In the genomic region with DNA sequence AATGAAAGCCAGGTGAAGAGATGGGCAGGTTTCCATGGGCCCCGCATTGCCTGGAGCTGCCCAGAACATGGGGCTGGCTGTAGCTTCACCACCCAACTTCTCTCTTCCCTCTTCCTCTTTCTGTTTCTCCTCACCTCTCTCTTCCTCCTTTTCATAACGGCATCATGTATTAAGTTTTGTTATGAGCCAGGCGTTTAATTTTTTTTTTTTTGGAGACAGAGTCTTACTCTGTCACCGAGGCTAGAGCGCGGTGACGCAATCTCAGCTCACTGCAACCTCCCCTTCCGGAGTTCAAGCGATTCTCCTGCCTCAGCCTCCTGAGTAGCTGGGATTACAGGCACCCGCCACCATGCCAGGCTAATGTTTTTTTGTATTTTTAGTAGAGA, we compare ENCODE assay signal across 12 cellular contexts. TPM values are rescaled to one million over a fixed set of nuclear protein-coding genes. Genes with fewer than 3 reads are reported as not detected.
DNase-seq lines count a peak whose midpoint lies in the region; ATAC-seq, FAIRE-seq and TF ChIP-seq lines count a peak whose summit lies in the region.
"Had no signal": no experiment of that assay in that cellular context is flagged by ENCODE, and none has a peak within 500 bp of the region (broad histone marks: within the 10 kb centered on the region; RNA-seq: fewer than 3 reads in every experiment).

No MANE protein-coding gene starts in this region.

- RAD21 ChIA-PET in GM12878 (lab: Charles Lee; ENCODE audit: unreplicated experiment): interaction anchor here (1.1 to 2.6 kb wide), 21 partner anchors 8 to 201 kb away, joined by 3 to 22 read pairs (median 12); a partner anchor contains a TSS

- peaks cover 8% of the 10 kb centered on the region for H3K27me3 Mint-ChIP-seq in HFFc6 (ENCODE audit: insufficient read depth)
- H3K27me3 Mint-ChIP-seq in activated CD4-positive, alpha-beta T cell treated with anti-CD3 and anti-CD28 coated beads, Interleukin-2, amount 10 ng/mL, durations not matched to agents 24 days and 14 days: peaks cover 4% of the 10 kb centered on the region

- H3K4me3 ChIP-seq in right atrium auricular region: no peak overlapping the region
- H3K4me3 ChIP-seq in GM12878: no peak overlapping the region
- H3K4me3 ChIP-seq: gastrocnemius medialis had no signal

- H3K27me3 ChIP-seq in right atrium auricular region (no peaks in the 10 kb centered on the region), GM12878 (replicated peaks in 1 of 2; ENCODE audit: control insufficient read depth in 2 of 2, insufficient read depth in 2 of 2, low read length in 1 of 2) (no peaks in the 10 kb centered on the region)
- H3K27me3 ChIP-seq: gastrocnemius medialis had no signal

- peaks cover 37% of the 10 kb centered on the region for H3K4me1 Mint-ChIP-seq in HFFc6 (ENCODE audit: low read depth)
- peaks cover 17% of the 10 kb centered on the region for H3K4me1 Mint-ChIP-seq in activated CD4-positive, alpha-beta T cell treated with anti-CD3 and anti-CD28 coated beads, Interleukin-2, amount 10 ng/mL, durations not matched to agents 24 days and 14 days

- no peaks in the 10 kb centered on the region for H3K36me3 Mint-ChIP-seq in HFFc6 (ENCODE audit: low read depth)
- no peaks in the 10 kb centered on the region for H3K36me3 Mint-ChIP-seq in activated CD4-positive, alpha-beta T cell treated with anti-CD3 and anti-CD28 coated beads, Interleukin-2, amount 10 ng/mL, durations not matched to agents 24 days and 14 days (ENCODE audit: low read depth)

- BruUV-seq in GM12878 (replicated peaks; lab: Mats Ljungman, UMichigan): no TSS peak

- H3K4me2 ChIP-seq in GM12878 (ENCODE audit: control insufficient read depth, insufficient read depth): peak overlapping the region; percentile 39

- no peak overlapping the region for H3K4me3 Mint-ChIP-seq in HFFc6
- no peak overlapping the region for H3K4me3 Mint-ChIP-seq in activated CD4-positive, alpha-beta T cell treated with anti-CD3 and anti-CD28 coated beads, Interleukin-2, amount 10 ng/mL, durations not matched to agents 24 days and 14 days
- H3K4me3 Mint-ChIP-seq: activated CD8-positive, alpha-beta T cell treated with anti-CD3 and anti-CD28 coated beads for 36 hours; nephron had no signal

- H3K9me3 ChIP-seq in right atrium auricular region (no peaks in the 10 kb centered on the region), GM12878 (replicated peaks; ENCODE audit: control insufficient read depth, insufficient read depth, low read length) (no peaks in the 10 kb centered on the region)
- H3K9me3 ChIP-seq: gastrocnemius medialis had no signal

- TF ChIP-seq CTCF in right atrium auricular region (IDR thresholded peaks at IDR 0.05) (no peak), GM12878 (IDR thresholded peaks at IDR 0.05 in 2 of 3, conservative IDR thresholded peaks at IDR 0.05 in 1 of 3; ENCODE audit: control insufficient read depth in 2 of 3, extremely low read depth in 1 of 3, insufficient read depth in 1 of 3, low read depth in 3 of 3, low read length in 3 of 3) (no peak), HFFc6 (IDR thresholded peaks at IDR 0.05) (no peak)

- POLR2A ChIA-PET in GM12878 (lab: Charles Lee): interaction anchor here (0.6 to 2.1 kb wide), 11 partner anchors 17 to 799 kb away, joined by 3 to 8 read pairs (median 3); a partner anchor contains a TSS

- H3K36me3 ChIP-seq in right atrium auricular region (no peaks in the 10 kb centered on the region), GM12878 (ENCODE audit: control insufficient read depth in 2 of 2, insufficient read depth in 2 of 2, low read length in 1 of 2) (no peaks in the 10 kb centered on the region)
- H3K36me3 ChIP-seq: gastrocnemius medialis had no signal

- intact Hi-C loops in Right ventricle myocardium inferior (cut with DNase I) (loop anchor here (5.0 kb wide), 1 partner anchor 60 kb away; a partner anchor contains a TSS), GM12878 (cut with micrococcal nuclease; ENCODE audit: unreplicated experiment) (no loop called here)
- intact Hi-C loops in activated CD4-positive, alpha-beta T cell treated with anti-CD3 and anti-CD28 coated beads, Interleukin-2, amount 10 ng/mL, durations not matched to agents 24 days and 14 days (cut with micrococcal nuclease): loop anchor here (5.0 kb wide), 1 partner anchor 40 kb away; no protein-coding TSS in a partner anchor

- H3K27ac ChIP-seq in right atrium auricular region: no peak overlapping the region
- peak overlapping the region; percentile 52 for H3K27ac ChIP-seq in GM12878 (ENCODE audit: control insufficient read depth, insufficient read depth)
- H3K27ac ChIP-seq: gastrocnemius medialis had no signal

- no peak overlapping the region for H3K9ac ChIP-seq in GM12878 (ENCODE audit: control insufficient read depth, insufficient read depth, low read length)

- no peak for TF ChIP-seq EP300 in GM12878 (IDR thresholded peaks at IDR 0.05; ENCODE audit: borderline replicate concordance in 1 of 2, control insufficient read depth in 1 of 2, low read depth in 2 of 2, low read length in 2 of 2)

- TF ChIP-seq POLR2A in GM12878 (IDR thresholded peaks at IDR 0.05; ENCODE audit: low read depth, low read length): no peak

- no peaks in the 10 kb centered on the region for H3K79me2 ChIP-seq in GM12878 (ENCODE audit: control insufficient read depth, insufficient read depth, low read length)

- H3K27ac Mint-ChIP-seq in HFFc6: no peak overlapping the region
- no peak overlapping the region for H3K27ac Mint-ChIP-seq in activated CD4-positive, alpha-beta T cell treated with anti-CD3 and anti-CD28 coated beads, Interleukin-2, amount 10 ng/mL, durations not matched to agents 24 days and 14 days
- H3K27ac Mint-ChIP-seq: activated CD8-positive, alpha-beta T cell treated with anti-CD3 and anti-CD28 coated beads for 36 hours had no signal

- H4K20me1 ChIP-seq in GM12878 (ENCODE audit: control insufficient read depth, insufficient read depth): no peaks in the 10 kb centered on the region

- H3K9me3 Mint-ChIP-seq in HFFc6: no peaks in the 10 kb centered on the region
- no peaks in the 10 kb centered on the region for H3K9me3 Mint-ChIP-seq in activated CD4-positive, alpha-beta T cell treated with anti-CD3 and anti-CD28 coated beads, Interleukin-2, amount 10 ng/mL, durations not matched to agents 24 days and 14 days
- H3K9me3 Mint-ChIP-seq: activated CD8-positive, alpha-beta T cell treated with anti-CD3 and anti-CD28 coated beads for 36 hours; nephron had no signal

- no peak for FAIRE-seq in GM12878 (lab: Jason Lieb, UNC)
- FAIRE-seq: bronchial epithelial cell had no signal

- DNase-seq in Right ventricle myocardium inferior (ENCODE audit: missing footprints) (peak; percentile 91), right atrium auricular region (ENCODE audit: low spot score) (no peak), GM12878 (ENCODE audit: low read depth, low spot score) (no peak), GM19240 (ENCODE audit: insufficient read length, low spot score) (no peak), HFFc6 (no peak), H4 (ENCODE audit: low spot score) (no peak)
- DNase-seq in activated CD4-positive, alpha-beta T cell treated with anti-CD3 and anti-CD28 coated beads, Interleukin-2, amount 10 ng/mL, durations not matched to agents 24 days and 14 days: no peak
- DNase-seq: activated CD8-positive, alpha-beta T cell treated with anti-CD3 and anti-CD28 coated beads for 36 hours had no signal

- peak; percentile 41 for ATAC-seq in Right ventricle myocardium inferior
- peak; percentile 39 for ATAC-seq in HG03558 (IDR thresholded peaks at IDR 0.05; ENCODE audit: extremely low read depth, unreplicated experiment)
- ATAC-seq in GM12878: peak; percentile 76
- ATAC-seq: activated CD8-positive, alpha-beta T cell treated with anti-CD3 and anti-CD28 coated beads for 36 hours had no signal

- SMC1A ChIA-PET in GM12878 (lab: Charles Lee; ENCODE audit: uncharacterized antibody, unreplicated experiment): interaction anchor here (0.9 to 4.5 kb wide), 37 partner anchors 8 to 234 kb away, joined by 3 to 84 read pairs (median 5); a partner anchor contains a TSS

- CTCF ChIA-PET in GM12878 (lab: Yijun Ruan, JAX): interaction anchor here (0.6 to 6.0 kb wide), 46 partner anchors 9 to 1475 kb away, joined by 3 to 142 read pairs (median 6); a partner anchor contains a TSS

- 15% methylated on average over 10 of the region's 10 CpGs for WGBS in GM12878 (ENCODE audit: insufficient coverage, insufficient replicate concordance, low lambda C conversion rate, missing lambda C conversion rate)

- in situ Hi-C loops in GM12878 (cut with MboI): no loop called here

- peak overlapping the region; percentile 56 for H2AFZ ChIP-seq in GM12878 (ENCODE audit: control insufficient read depth, low read depth, low read length)

- TF ChIP-seq RAD21 in GM12878 (IDR thresholded peaks at IDR 0.05; ENCODE audit: insufficient read depth, low read depth, low read length): no peak

- H3K4me1 ChIP-seq in right atrium auricular region (peaks cover 0 to 9% of the 10 kb centered on the region in 2 donors), GM12878 (ENCODE audit: control insufficient read depth, insufficient read depth, low read length) (peaks cover 24% of the 10 kb centered on the region)

RNA-seq across cellular contexts. Expression of a gene that starts 13.0 kb away (rescaled TPM):
- total RNA-seq in Right ventricle myocardium inferior (not detected), right atrium auricular region (not detected), GM12878 (2014; rRNA removed) (not detected in 2 replicates), GM12878 (2014; rRNA removed; fragmentation: Illumina TruSeq; extraction: Trizol) (not detected in 2 replicates), GM12878 (2021) (not detected in 2 replicates)
- not detected in 2 replicates for total RNA-seq in GM12878 (2013; cell fraction: nucleolus; rRNA removed)
- not detected for polyA plus RNA-seq in GM12878 (2011; ENCODE audit: low read depth)
- polyA plus RNA-seq in GM12878 (2011; rRNA removed) (not detected in 2 replicates), GM12878 (2014; fragmentation: Illumina TruSeq; extraction: Trizol) (not detected in 2 replicates), GM12878 (2014; fragmentation: Nextera tagmentation; extraction: Ambion mirVana) (not detected), GM12878 (2014; rRNA removed) (not detected in 2 replicates), GM12878 (2016; fragmentation: Nextera tagmentation; extraction: Ambion mirVana) (not detected)
- not detected in 2 replicates for polyA plus RNA-seq in GM12878 (2011; cell fraction: cytosol; rRNA removed)
- polyA plus RNA-seq in GM12878 (2011; cell fraction: nucleus; rRNA removed): not detected in 2 replicates
- polyA plus RNA-seq in GM12878 (2012): not detected in 2 replicates
- not detected in 2 replicates for polyA minus RNA-seq in GM12878 (2011; rRNA and poly(A)+ RNA removed)
- polyA minus RNA-seq in GM12878 (2011; cell fraction: cytosol; rRNA and poly(A)+ RNA removed): 6.7 and 35.7 TPM in 2 replicates
- 1.8 TPM in 1 of 2 replicates, not detected in the other for polyA minus RNA-seq in GM12878 (2011; cell fraction: nucleus; rRNA and poly(A)+ RNA removed)
- total RNA-seq in HFFc6 (2021; fragmentation: NEBNext Ultra II Directional; extraction: Animal tissue kit (Norgen Biotek cat#: 25700)): not detected
- not detected in 2 replicates for total RNA-seq in activated CD4-positive, alpha-beta T cell treated with anti-CD3 and anti-CD28 coated beads, Interleukin-2, amount 10 ng/mL, durations not matched to agents 24 days and 14 days
- total RNA-seq in H4 (2014; rRNA removed; shearing (Covaris generic)): 4.5 TPM in 1 of 2 replicates, not detected in the other
- total RNA-seq: activated CD8-positive, alpha-beta T cell treated with anti-CD3 and anti-CD28 coated beads for 36 hours; bronchial epithelial cell; gastrocnemius medialis had no signal

RNA-seq across cellular contexts. Expression of a gene that starts 37.5 kb away (rescaled TPM):
- total RNA-seq in Right ventricle myocardium inferior (132 TPM), right atrium auricular region (100 to 1,000 TPM; 162 to 166 TPM), GM12878 (2014; rRNA removed) (46.3 and 50.0 TPM in 2 replicates), GM12878 (2014; rRNA removed; fragmentation: Illumina TruSeq; extraction: Trizol) (67.9 and 72.1 TPM in 2 replicates), GM12878 (2021) (120 and 121 TPM in 2 replicates)
- 43.3 and 52.7 TPM in 2 replicates for total RNA-seq in GM12878 (2013; cell fraction: nucleolus; rRNA removed)
- 56.0 TPM for polyA plus RNA-seq in GM12878 (2011; ENCODE audit: low read depth)
- polyA plus RNA-seq in GM12878 (2011; rRNA removed) (43.9 and 54.3 TPM in 2 replicates), GM12878 (2014; fragmentation: Illumina TruSeq; extraction: Trizol) (60.8 and 65.6 TPM in 2 replicates), GM12878 (2014; fragmentation: Nextera tagmentation; extraction: Ambion mirVana) (10 to 100 TPM; 11.6 to 43.8 TPM), GM12878 (2014; rRNA removed) (107 and 115 TPM in 2 replicates), GM12878 (2016; fragmentation: Nextera tagmentation; extraction: Ambion mirVana) (100 to 1,000 TPM; 120 to 135 TPM)
- polyA plus RNA-seq in GM12878 (2011; cell fraction: cytosol; rRNA removed): 28.7 and 38.7 TPM in 2 replicates
- polyA plus RNA-seq in GM12878 (2011; cell fraction: nucleus; rRNA removed): 28.4 and 37.7 TPM in 2 replicates
- polyA plus RNA-seq in GM12878 (2012): 51.5 and 53.4 TPM in 2 replicates
- 24.5 and 25.2 TPM in 2 replicates for polyA minus RNA-seq in GM12878 (2011; rRNA and poly(A)+ RNA removed)
- polyA minus RNA-seq in GM12878 (2011; cell fraction: cytosol; rRNA and poly(A)+ RNA removed): 11.5 and 14.2 TPM in 2 replicates
- polyA minus RNA-seq in GM12878 (2011; cell fraction: nucleus; rRNA and poly(A)+ RNA removed): 27.7 and 54.5 TPM in 2 replicates
- total RNA-seq in HFFc6 (2021; fragmentation: NEBNext Ultra II Directional; extraction: Animal tissue kit (Norgen Biotek cat#: 25700)): 10 to 100 TPM; 22.5 to 31.3 (median 27.6) TPM
- 72.4 and 73.6 TPM in 2 replicates for total RNA-seq in activated CD4-positive, alpha-beta T cell treated with anti-CD3 and anti-CD28 coated beads, Interleukin-2, amount 10 ng/mL, durations not matched to agents 24 days and 14 days
- total RNA-seq in H4 (2014; rRNA removed; shearing (Covaris generic)): 58.8 and 67.4 TPM in 2 replicates

RNA-seq across cellular contexts. Expression of a gene that starts 37.8 kb away (rescaled TPM):
- total RNA-seq in Right ventricle myocardium inferior: 51.5 TPM
- total RNA-seq in right atrium auricular region: 10 to 100 TPM; 44.0 to 51.1 TPM
- 27.2 and 29.5 TPM in 2 replicates for total RNA-seq in GM12878 (2013; cell fraction: nucleolus; rRNA removed)
- 40.3 and 55.7 TPM in 2 replicates for total RNA-seq in GM12878 (2014; rRNA removed)
- 68.7 and 75.7 TPM in 2 replicates for total RNA-seq in GM12878 (2014; rRNA removed; fragmentation: Illumina TruSeq; extraction: Trizol)
- total RNA-seq in GM12878 (2021): 50.6 and 56.7 TPM in 2 replicates
- polyA plus RNA-seq in GM12878 (2011; ENCODE audit: low read depth): 56.9 TPM
- 179 and 312 TPM in 2 replicates for polyA plus RNA-seq in GM12878 (2011; rRNA removed)
- 51.2 and 60.3 TPM in 2 replicates for polyA plus RNA-seq in GM12878 (2011; cell fraction: cytosol; rRNA removed)
- 56.1 and 66.1 TPM in 2 replicates for polyA plus RNA-seq in GM12878 (2011; cell fraction: nucleus; rRNA removed)
- polyA plus RNA-seq in GM12878 (2012): 63.1 and 86.9 TPM in 2 replicates
- polyA plus RNA-seq in GM12878 (2014; fragmentation: Illumina TruSeq; extraction: Trizol): 79.0 and 91.5 TPM in 2 replicates
- polyA plus RNA-seq in GM12878 (2014; fragmentation: Nextera tagmentation; extraction: Ambion mirVana): 100 to 1,000 TPM; 121 to 152 TPM
- polyA plus RNA-seq in GM12878 (2014; rRNA removed): 41.8 and 65.1 TPM in 2 replicates
- 10 to 100 TPM; 78.3 to 83.8 TPM for polyA plus RNA-seq in GM12878 (2016; fragmentation: Nextera tagmentation; extraction: Ambion mirVana)
- polyA minus RNA-seq in GM12878 (2011; rRNA and poly(A)+ RNA removed): 28.8 and 52.7 TPM in 2 replicates
- 18.2 and 24.5 TPM in 2 replicates for polyA minus RNA-seq in GM12878 (2011; cell fraction: cytosol; rRNA and poly(A)+ RNA removed)
- 9.8 and 20.5 TPM in 2 replicates for polyA minus RNA-seq in GM12878 (2011; cell fraction: nucleus; rRNA and poly(A)+ RNA removed)
- 10 to 100 TPM; 75.5 to 90.2 (median 78.8) TPM for total RNA-seq in HFFc6 (2021; fragmentation: NEBNext Ultra II Directional; extraction: Animal tissue kit (Norgen Biotek cat#: 25700))
- total RNA-seq in activated CD4-positive, alpha-beta T cell treated with anti-CD3 and anti-CD28 coated beads, Interleukin-2, amount 10 ng/mL, durations not matched to agents 24 days and 14 days: 73.9 and 77.7 TPM in 2 replicates
- 129 and 164 TPM in 2 replicates for total RNA-seq in H4 (2014; rRNA removed; shearing (Covaris generic))

RNA-seq across cellular contexts. Expression of a gene that starts 59.9 kb away (rescaled TPM):
- total RNA-seq in Right ventricle myocardium inferior: 43.6 TPM
- total RNA-seq in right atrium auricular region: 10 to 100 TPM; 57.6 to 76.1 TPM
- 47.6 and 51.1 TPM in 2 replicates for total RNA-seq in GM12878 (2013; cell fraction: nucleolus; rRNA removed)
- total RNA-seq in GM12878 (2014; rRNA removed): 23.4 and 24.2 TPM in 2 replicates
- 12.7 and 15.3 TPM in 2 replicates for total RNA-seq in GM12878 (2014; rRNA removed; fragmentation: Illumina TruSeq; extraction: Trizol)
- 77.5 and 79.0 TPM in 2 replicates for total RNA-seq in GM12878 (2021)
- polyA plus RNA-seq in GM12878 (2011; ENCODE audit: low read depth): 50.1 TPM
- polyA plus RNA-seq in GM12878 (2011; rRNA removed): 29.6 and 36.5 TPM in 2 replicates
- polyA plus RNA-seq in GM12878 (2011; cell fraction: cytosol; rRNA removed): 36.7 and 49.7 TPM in 2 replicates
- 16.8 and 18.8 TPM in 2 replicates for polyA plus RNA-seq in GM12878 (2011; cell fraction: nucleus; rRNA removed)
- 58.2 and 65.9 TPM in 2 replicates for polyA plus RNA-seq in GM12878 (2012)
- polyA plus RNA-seq in GM12878 (2014; fragmentation: Illumina TruSeq; extraction: Trizol): 66.7 and 68.8 TPM in 2 replicates
- polyA plus RNA-seq in GM12878 (2014; fragmentation: Nextera tagmentation; extraction: Ambion mirVana): 10 to 100 TPM; 22.4 to 23.3 TPM
- polyA plus RNA-seq in GM12878 (2014; rRNA removed): 42.6 and 45.5 TPM in 2 replicates
- 10 to 100 TPM; 50.2 to 50.8 TPM for polyA plus RNA-seq in GM12878 (2016; fragmentation: Nextera tagmentation; extraction: Ambion mirVana)
- polyA minus RNA-seq in GM12878 (2011; rRNA and poly(A)+ RNA removed): 48.3 and 58.3 TPM in 2 replicates
- 25.8 and 27.2 TPM in 2 replicates for polyA minus RNA-seq in GM12878 (2011; cell fraction: cytosol; rRNA and poly(A)+ RNA removed)
- polyA minus RNA-seq in GM12878 (2011; cell fraction: nucleus; rRNA and poly(A)+ RNA removed): 10.3 and 16.8 TPM in 2 replicates
- 100 to 1,000 TPM in 4 of 6 experiments, 10 to 100 TPM in 2; 87.2 to 116 (median 106) TPM for total RNA-seq in HFFc6 (2021; fragmentation: NEBNext Ultra II Directional; extraction: Animal tissue kit (Norgen Biotek cat#: 25700))
- total RNA-seq in activated CD4-positive, alpha-beta T cell treated with anti-CD3 and anti-CD28 coated beads, Interleukin-2, amount 10 ng/mL, durations not matched to agents 24 days and 14 days: 53.8 and 55.7 TPM in 2 replicates
- total RNA-seq in H4 (2014; rRNA removed; shearing (Covaris generic)): 33.5 and 34.5 TPM in 2 replicates
